24 cellular contexts compared by ENCODE assay signal in the genomic region with DNA sequence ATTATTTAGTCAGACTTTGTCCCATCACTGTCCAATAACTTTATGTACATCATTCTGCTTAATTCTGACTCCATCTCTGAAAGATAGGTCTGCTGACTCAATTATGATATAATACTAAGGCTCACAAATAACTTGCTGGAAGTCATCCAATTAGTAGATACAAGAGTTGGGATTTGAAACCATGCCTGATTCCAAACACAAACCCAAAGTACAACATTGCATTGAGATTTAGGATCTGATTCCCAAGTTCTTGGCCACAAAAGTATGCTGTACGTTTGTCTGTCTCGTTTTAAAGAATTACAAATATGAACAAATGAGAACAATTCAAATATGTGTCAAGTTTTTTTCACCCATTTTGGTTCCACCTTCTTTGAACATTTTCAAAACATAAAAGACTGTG.
"Had no signal": no experiment of that assay in that cellular context is flagged by ENCODE, and none has a peak within 500 bp of the region (broad histone marks: within the 10 kb centered on the region; RNA-seq: fewer than 3 reads in every experiment).

No MANE protein-coding gene starts in this region.

- H3K27ac Mint-ChIP-seq: activated CD8-positive, alpha-beta memory T cell treated with anti-CD3 and anti-CD28 coated beads, Interleukin-2, amount 10 ng/mL, durations not matched to agents 7 days and 5 days; activated naive CD4-positive, alpha-beta T cell treated with anti-CD3 and anti-CD28 coated beads, Interleukin-2, amount 50 U/mL, for 72 hours; activated naive CD8-positive, alpha-beta T cell treated with anti-CD3 and anti-CD28 coated beads, Interleukin-2, amount 50 U/mL, for 24 hours; activated T-cell treated with anti-CD3 and anti-CD28 coated beads, Interleukin-2, amount 50 U/mL, for 24 hours; activated T-helper 1 cell treated with anti-CD3 and anti-CD28 coated beads, Interleukin-12 subunit alpha, Interleukin-12 subunit beta, Interleukin-2, Interleukin-4 antibody, amounts not matched to agents 30 ng/mL and 10 ng/mL and 1 ng/mL, durations not matched to agents 14 hours and 24 hours and 36 hours; T-helper 1 cell treated with Interleukin-12 subunit alpha and Interleukin-12 subunit beta and Interleukin-4 antibody, amounts not matched to agents 30 μg/mL and 1 μg/mL, for 36 hours; WTC11 had no signal

- H3K36me3 ChIP-seq: Peyer's patch had no signal

- H3K4me3 Mint-ChIP-seq: activated CD8-positive, alpha-beta memory T cell treated with anti-CD3 and anti-CD28 coated beads, Interleukin-2, amount 10 ng/mL, durations not matched to agents 7 days and 5 days; activated naive CD8-positive, alpha-beta T cell treated with anti-CD3 and anti-CD28 coated beads, Interleukin-2, amount 50 U/mL, for 24 hours; activated T-cell treated with anti-CD3 and anti-CD28 coated beads, Interleukin-2, amount 50 U/mL, for 24 hours; activated T-helper 1 cell treated with anti-CD3 and anti-CD28 coated beads, Interleukin-12 subunit alpha, Interleukin-12 subunit beta, Interleukin-2, Interleukin-4 antibody, amounts not matched to agents 30 ng/mL and 10 ng/mL and 1 ng/mL, durations not matched to agents 14 hours and 24 hours and 36 hours; T-helper 1 cell treated with Interleukin-12 subunit alpha and Interleukin-12 subunit beta and Interleukin-4 antibody, amounts not matched to agents 30 μg/mL and 1 μg/mL, for 36 hours; WTC11 had no signal

- H3K9me3 Mint-ChIP-seq: activated naive CD4-positive, alpha-beta T cell treated with anti-CD3 and anti-CD28 coated beads, Interleukin-2, amount 50 U/mL, for 72 hours; activated naive CD8-positive, alpha-beta T cell treated with anti-CD3 and anti-CD28 coated beads, Interleukin-2, amount 50 U/mL, for 24 hours; activated T-cell treated with anti-CD3 and anti-CD28 coated beads, Interleukin-2, amount 50 U/mL, for 24 hours; activated T-helper 1 cell treated with anti-CD3 and anti-CD28 coated beads, Interleukin-12 subunit alpha, Interleukin-12 subunit beta, Interleukin-2, Interleukin-4 antibody, amounts not matched to agents 30 ng/mL and 10 ng/mL and 1 ng/mL, durations not matched to agents 14 hours and 24 hours and 36 hours; T-helper 1 cell treated with Interleukin-12 subunit alpha and Interleukin-12 subunit beta and Interleukin-4 antibody, amounts not matched to agents 30 μg/mL and 1 μg/mL, for 36 hours; WTC11 had no signal

- H3K9me3 ChIP-seq: Peyer's patch had no signal

- H3K27ac ChIP-seq: Peyer's patch, RWPE1 had no signal

- H3K4me1 Mint-ChIP-seq: activated CD8-positive, alpha-beta memory T cell treated with anti-CD3 and anti-CD28 coated beads, Interleukin-2, amount 10 ng/mL, durations not matched to agents 7 days and 5 days; activated naive CD8-positive, alpha-beta T cell treated with anti-CD3 and anti-CD28 coated beads, Interleukin-2, amount 50 U/mL, for 24 hours; WTC11 had no signal

- H3K4me3 ChIP-seq: Peyer's patch had no signal

- H3K36me3 Mint-ChIP-seq: activated CD8-positive, alpha-beta memory T cell treated with anti-CD3 and anti-CD28 coated beads, Interleukin-2, amount 10 ng/mL, durations not matched to agents 7 days and 5 days; activated naive CD4-positive, alpha-beta T cell treated with anti-CD3 and anti-CD28 coated beads, Interleukin-2, amount 50 U/mL, for 72 hours; WTC11 had no signal

- H3K27me3 ChIP-seq: Peyer's patch had no signal

- DNase-seq: activated CD4-positive, alpha-beta T cell treated with anti-CD3 and anti-CD28 coated beads for 48 hours; activated CD4-positive, alpha-beta T cell treated with anti-CD3 and anti-CD28 coated beads, Interleukin-2, amount 50 U/mL, for 48 hours; activated CD4-positive, CD25-positive, alpha-beta regulatory T cell treated with anti-CD3 and anti-CD28 coated beads, Interleukin-2, amount 50 U/mL, for 72 hours; activated CD8-positive, alpha-beta memory T cell treated with anti-CD3 and anti-CD28 coated beads, Interleukin-2, amount 10 ng/mL, durations not matched to agents 7 days and 5 days; activated effector memory CD4-positive, alpha-beta T cell treated with anti-CD3 and anti-CD28 coated beads, Interleukin-2, amount 50 U/mL, for 16 hours; activated naive CD4-positive, alpha-beta T cell treated with Interleukin-2 at 50 U/mL for 16 hours; activated naive CD8-positive, alpha-beta T cell treated with anti-CD3 and anti-CD28 coated beads, Interleukin-2, amount 50 U/mL, for 24 hours; activated T-cell treated with anti-CD3 and anti-CD28 coated beads, Interleukin-2, amount 50 U/mL, for 24 hours; central memory CD4-positive, alpha-beta T cell; Kasumi-1; NCI-H1092; NCI-H1417; NCI-H1930; NCI-H2171; NCI-H2227 treated with DMSO at 0.1 percent for 48 hours; NCI-H526; NCI-H774; Peyer's patch; SHP77 had no signal

- H3K27me3 Mint-ChIP-seq: activated CD8-positive, alpha-beta memory T cell treated with anti-CD3 and anti-CD28 coated beads, Interleukin-2, amount 10 ng/mL, durations not matched to agents 7 days and 5 days; activated naive CD8-positive, alpha-beta T cell treated with anti-CD3 and anti-CD28 coated beads, Interleukin-2, amount 50 U/mL, for 24 hours had no signal

- H3K4me1 ChIP-seq: Peyer's patch had no signal

- ATAC-seq: activated CD8-positive, alpha-beta memory T cell treated with anti-CD3 and anti-CD28 coated beads, Interleukin-2, amount 10 ng/mL, durations not matched to agents 7 days and 5 days; activated naive CD4-positive, alpha-beta T cell treated with anti-CD3 and anti-CD28 coated beads, Interleukin-2, amount 50 U/mL, for 72 hours; activated naive CD8-positive, alpha-beta T cell treated with anti-CD3 and anti-CD28 coated beads, Interleukin-2, amount 50 U/mL, for 24 hours; WTC11 had no signal
